7 cellular contexts compared by ENCODE assay signal in the genomic region with DNA sequence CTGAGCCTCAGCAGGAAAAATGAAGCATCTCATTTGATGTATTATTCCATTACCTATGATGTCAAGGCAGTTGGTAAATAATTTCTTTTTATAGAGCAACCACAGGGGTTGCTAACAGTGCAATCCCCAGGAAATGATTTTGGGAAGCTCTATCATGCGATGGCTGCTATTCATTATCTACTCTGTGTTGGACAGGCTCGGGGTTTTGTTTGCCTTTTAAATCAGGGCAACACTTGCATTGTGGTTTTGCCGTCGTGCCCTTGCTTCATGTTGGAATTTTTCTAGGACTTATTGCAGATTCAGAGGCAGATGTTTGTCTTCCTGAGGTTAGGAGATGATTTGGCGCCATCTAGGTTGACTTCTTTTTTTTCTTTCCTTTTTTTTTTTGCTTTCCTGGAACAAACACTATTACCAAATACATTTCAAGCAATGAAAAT.
DNase-seq lines count a peak whose midpoint lies in the region; ATAC-seq, FAIRE-seq and TF ChIP-seq lines count a peak whose summit lies in the region.

No MANE protein-coding gene starts in this region.

- dilution Hi-C loops in endothelial cell of umbilical vein (cut with MboI; ENCODE audit: extremely low pct_ligation_motif_present, low sequenced_read_pairs), result no loop called here

- no peak for TF ChIP-seq EP300 in sigmoid colon (IDR thresholded peaks at IDR 0.05)

- 3 to 9% methylated on average over 5 of the region's 5 CpGs for WGBS in sigmoid colon, 2 donors

- H3K4me2 ChIP-seq in endothelial cell of umbilical vein (ENCODE audit: insufficient read depth, low read length), result peak overlapping the region; percentile 11

- POLR2A ChIA-PET in endothelial cell of umbilical vein (lab: Charles Lee), result no interaction called here

- BruUV-seq in endothelial cell of umbilical vein (replicated peaks; lab: Mats Ljungman, UMichigan), result no TSS peak

- H3K36me3 ChIP-seq in endothelial cell of umbilical vein (ENCODE audit: control insufficient read depth in 2 of 2, extremely low read depth in 1 of 2, insufficient read depth in 2 of 2, low read length in 2 of 2) (no peaks in the 10 kb centered on the region), sigmoid colon (no peaks in the 10 kb centered on the region)

- CTCF ChIA-PET in endothelial cell of umbilical vein (lab: Charles Lee), result interaction anchor here (1.0 to 1.9 kb wide), 3 partner anchors 12 to 341 kb away, joined by 3 to 8 read pairs (median 3); no protein-coding TSS in a partner anchor

- FAIRE-seq in endothelial cell of umbilical vein (lab: Jason Lieb, UNC), result no peak

- peak overlapping the region; percentile 21 for H2AFZ ChIP-seq in endothelial cell of umbilical vein (ENCODE audit: low read depth, low read length)

- peaks cover 2% of the 10 kb centered on the region for H3K4me1 ChIP-seq in endothelial cell of umbilical vein (ENCODE audit: control insufficient read depth, extremely low read depth, insufficient read depth, low read length)
- H3K4me1 ChIP-seq in sigmoid colon, result peaks cover 0 to 11% (median 9%) of the 10 kb centered on the region in 4 donors

- TF ChIP-seq POLR2A in endothelial cell of umbilical vein (IDR thresholded peaks at IDR 0.05; ENCODE audit: low read depth, low read length), result no peak
- TF ChIP-seq POLR2A in sigmoid colon (IDR thresholded peaks at IDR 0.05), result no peak

- H3K4me3 ChIP-seq in endothelial cell of umbilical vein (replicated peaks in 1 of 3; ENCODE audit: insufficient read depth in 1 of 3, low read depth in 1 of 3, low read length in 3 of 3), result no peak overlapping the region
- no peak overlapping the region for H3K4me3 ChIP-seq in sigmoid colon

- ATAC-seq in natural killer cell treated with Interleukin-12 subunit alpha and Interleukin-12 subunit beta and Interleukin-15 and Interleukin-18, amount 100 ng/mL, for 72 hours, result no peak
- ATAC-seq in effector memory CD8-positive, alpha-beta T cell (replicated peaks), result no peak

- H3K9me3 ChIP-seq in endothelial cell of umbilical vein (replicated peaks; ENCODE audit: control insufficient read depth, insufficient read depth, low read length), result no peaks in the 10 kb centered on the region
- no peaks in the 10 kb centered on the region for H3K9me3 ChIP-seq in sigmoid colon

- peak in 1 of 2 donors; percentile 3 for TF ChIP-seq CTCF in endothelial cell of umbilical vein (IDR thresholded peaks at IDR 0.05; ENCODE audit: extremely low read depth in 1 of 2, insufficient read depth in 1 of 2, low read depth in 1 of 2, low read length in 2 of 2)
- no peak for TF ChIP-seq CTCF in sigmoid colon (IDR thresholded peaks at IDR 0.05)

- H3K79me2 ChIP-seq in endothelial cell of umbilical vein (ENCODE audit: control insufficient read depth, insufficient read depth, low read length), result no peaks in the 10 kb centered on the region

- no peak overlapping the region for H3K27ac Mint-ChIP-seq in natural killer cell treated with Interleukin-12 subunit alpha and Interleukin-12 subunit beta and Interleukin-15 and Interleukin-18, amount 100 ng/mL, for 72 hours
- H3K27ac Mint-ChIP-seq in effector memory CD8-positive, alpha-beta T cell, result no peak overlapping the region

- DNase-seq in GOT3 (lab: John Stamatoyannopoulos, UW) (peak; percentile 36), NCI-H748 (lab: John Stamatoyannopoulos, UW; ENCODE audit: unreplicated experiment) (peak; percentile 27), endothelial cell of umbilical vein (ENCODE audit: low read depth, low spot score) (no peak), sigmoid colon (no peak)
- DNase-seq in natural killer cell treated with Interleukin-12 subunit alpha and Interleukin-12 subunit beta and Interleukin-15 and Interleukin-18, amount 100 ng/mL, for 72 hours (ENCODE audit: low spot score), result no peak
- no peak for DNase-seq in effector memory CD8-positive, alpha-beta T cell
- no peak for DNase-seq in NK-92 treated with Interleukin-12 subunit alpha and Interleukin-12 subunit beta, amount 100 ng/mL, for 24 hours (lab: John Stamatoyannopoulos, UW)

- intact Hi-C loops in endothelial cell of umbilical vein (cut with micrococcal nuclease) (loop anchor here (1.0 to 5.0 kb wide), 3 partner anchors 110 to 339 kb away; no protein-coding TSS in a partner anchor), sigmoid colon (cut with DNase I) (no loop called here)

- no peak overlapping the region for H3K9ac ChIP-seq in endothelial cell of umbilical vein (replicated peaks; ENCODE audit: extremely low read depth, insufficient read depth, low read length)

- H3K27me3 ChIP-seq in endothelial cell of umbilical vein (ENCODE audit: control insufficient read depth in 2 of 2, insufficient read depth in 2 of 2, low read length in 2 of 2) (no peaks in the 10 kb centered on the region), sigmoid colon (no peaks in the 10 kb centered on the region)

- no peaks in the 10 kb centered on the region for H3K9me1 ChIP-seq in endothelial cell of umbilical vein (replicated peaks; ENCODE audit: control insufficient read depth, extremely low read depth, insufficient read depth, low read length)

- no peak overlapping the region for H3K4me3 Mint-ChIP-seq in natural killer cell treated with Interleukin-12 subunit alpha and Interleukin-12 subunit beta and Interleukin-15 and Interleukin-18, amount 100 ng/mL, for 72 hours
- no peak overlapping the region for H3K4me3 Mint-ChIP-seq in effector memory CD8-positive, alpha-beta T cell

- no peaks in the 10 kb centered on the region for H4K20me1 ChIP-seq in endothelial cell of umbilical vein (replicated peaks; ENCODE audit: control insufficient read depth, extremely low read depth, insufficient read depth, low read length)

- no peaks in the 10 kb centered on the region for H3K36me3 Mint-ChIP-seq in natural killer cell treated with Interleukin-12 subunit alpha and Interleukin-12 subunit beta and Interleukin-15 and Interleukin-18, amount 100 ng/mL, for 72 hours
- H3K36me3 Mint-ChIP-seq in effector memory CD8-positive, alpha-beta T cell (ENCODE audit: insufficient read depth), result no peaks in the 10 kb centered on the region

- H3K27me3 Mint-ChIP-seq in natural killer cell treated with Interleukin-12 subunit alpha and Interleukin-12 subunit beta and Interleukin-15 and Interleukin-18, amount 100 ng/mL, for 72 hours, result no peaks in the 10 kb centered on the region
- peaks cover 5 to 10% of the 10 kb centered on the region in 2 donors for H3K27me3 Mint-ChIP-seq in effector memory CD8-positive, alpha-beta T cell

- H3K4me1 Mint-ChIP-seq in natural killer cell treated with Interleukin-12 subunit alpha and Interleukin-12 subunit beta and Interleukin-15 and Interleukin-18, amount 100 ng/mL, for 72 hours (ENCODE audit: low read depth in 2 of 2), result no peaks in the 10 kb centered on the region
- no peaks in the 10 kb centered on the region for H3K4me1 Mint-ChIP-seq in effector memory CD8-positive, alpha-beta T cell (ENCODE audit: low read depth in 2 of 2)

- H3K27ac ChIP-seq in endothelial cell of umbilical vein (ENCODE audit: insufficient read depth, low read depth, low read length), result no peak overlapping the region
- peak overlapping the region in 3 of 4 donors; percentile 21 to 71 (median 39) for H3K27ac ChIP-seq in sigmoid colon

- no peaks in the 10 kb centered on the region for H3K9me3 Mint-ChIP-seq in natural killer cell treated with Interleukin-12 subunit alpha and Interleukin-12 subunit beta and Interleukin-15 and Interleukin-18, amount 100 ng/mL, for 72 hours
- H3K9me3 Mint-ChIP-seq in effector memory CD8-positive, alpha-beta T cell, result peaks cover 0 to 2% of the 10 kb centered on the region in 2 donors

TF ChIP-seq in endothelial cell of umbilical vein, 7 proteins besides CTCF, POLR2A, EP300 and RAD21:
- no peak for TF ChIP-seq JUN (IDR thresholded peaks at IDR 0.05; ENCODE audit: borderline replicate concordance, insufficient read depth, insufficient read length, low read depth)
- TF ChIP-seq FOS (IDR thresholded peaks at IDR 0.05; ENCODE audit: borderline replicate concordance, insufficient read depth, low read length), result no peak
- TF ChIP-seq MYC (IDR thresholded peaks at IDR 0.05; ENCODE audit: low read depth, low read length), result no peak

Comparison
In these comparisons a context has a peak if more than half of its experiments do, and no peak if none do; other contexts are left out.
1. DNase-seq: peak in GOT3 (single experiment) and NCI-H748 (single experiment); none in endothelial cell of umbilical vein (single experiment), sigmoid colon (single experiment), natural killer cell treated with Interleukin-12 subunit alpha and Interleukin-12 subunit beta and Interleukin-15 and Interleukin-18, amount 100 ng/mL, for 72 hours (single experiment), effector memory CD8-positive, alpha-beta T cell (0 of 3) and NK-92 treated with Interleukin-12 subunit alpha and Interleukin-12 subunit beta, amount 100 ng/mL, for 24 hours (single experiment).